In genomic region chr6:146874278-146875018, GRCh38 we compare ENCODE assay signal across 21 cellular contexts.
"Had no signal": no experiment of that assay in that cellular context is flagged by ENCODE, and none has a peak within 500 bp of the region (broad histone marks: within the 10 kb centered on the region; RNA-seq: fewer than 3 reads in every experiment).

No MANE protein-coding gene starts in this region.

- H3K36me3 Mint-ChIP-seq: activated CD4-positive, alpha-beta memory T cell treated with anti-CD3 and anti-CD28 coated beads for 36 hours; activated naive CD8-positive, alpha-beta T cell had no signal

- H3K4me3 ChIP-seq: adrenal gland, colonic mucosa, Peyer's patch, SJCRH30 had no signal

- DNase-seq: activated CD4-positive, alpha-beta memory T cell treated with anti-CD3 and anti-CD28 coated beads for 36 hours; activated CD4-positive, alpha-beta T cell treated with anti-CD3 and anti-CD28 coated beads for 4 hours; activated CD8-positive, alpha-beta memory T cell treated with anti-CD3 and anti-CD28 coated beads, Interleukin-2, amount 50 U/mL, for 4 hours; activated gamma-delta T cell; activated naive CD4-positive, alpha-beta T cell treated with anti-CD3 and anti-CD28 coated beads for 36 hours; adrenal gland; anterior cingulate cortex; colonic mucosa; KG1; NCI-H146; NCI-H187 treated with DMSO at 0.1 percent for 48 hours; NCI-H2081 treated with DMSO at 0.1 percent for 48 hours; NCI-H446; NCI-H524; Peyer's patch; Right ventricle myocardium superior; SJCRH30; SK-N-SH; T-helper 1 cell; WERI-Rb-1 had no signal

- H3K4me3 Mint-ChIP-seq: activated CD4-positive, alpha-beta memory T cell treated with anti-CD3 and anti-CD28 coated beads for 36 hours; activated naive CD4-positive, alpha-beta T cell treated with anti-CD3 and anti-CD28 coated beads for 36 hours; activated naive CD8-positive, alpha-beta T cell had no signal

- H3K27me3 Mint-ChIP-seq: activated CD4-positive, alpha-beta memory T cell treated with anti-CD3 and anti-CD28 coated beads for 36 hours had no signal

- H3K9me3 Mint-ChIP-seq: activated CD4-positive, alpha-beta memory T cell treated with anti-CD3 and anti-CD28 coated beads for 36 hours; activated naive CD4-positive, alpha-beta T cell treated with anti-CD3 and anti-CD28 coated beads for 36 hours had no signal

- H3K27ac Mint-ChIP-seq: activated CD4-positive, alpha-beta memory T cell treated with anti-CD3 and anti-CD28 coated beads for 36 hours; activated naive CD4-positive, alpha-beta T cell treated with anti-CD3 and anti-CD28 coated beads for 36 hours; activated naive CD8-positive, alpha-beta T cell had no signal
